In the genomic region with DNA sequence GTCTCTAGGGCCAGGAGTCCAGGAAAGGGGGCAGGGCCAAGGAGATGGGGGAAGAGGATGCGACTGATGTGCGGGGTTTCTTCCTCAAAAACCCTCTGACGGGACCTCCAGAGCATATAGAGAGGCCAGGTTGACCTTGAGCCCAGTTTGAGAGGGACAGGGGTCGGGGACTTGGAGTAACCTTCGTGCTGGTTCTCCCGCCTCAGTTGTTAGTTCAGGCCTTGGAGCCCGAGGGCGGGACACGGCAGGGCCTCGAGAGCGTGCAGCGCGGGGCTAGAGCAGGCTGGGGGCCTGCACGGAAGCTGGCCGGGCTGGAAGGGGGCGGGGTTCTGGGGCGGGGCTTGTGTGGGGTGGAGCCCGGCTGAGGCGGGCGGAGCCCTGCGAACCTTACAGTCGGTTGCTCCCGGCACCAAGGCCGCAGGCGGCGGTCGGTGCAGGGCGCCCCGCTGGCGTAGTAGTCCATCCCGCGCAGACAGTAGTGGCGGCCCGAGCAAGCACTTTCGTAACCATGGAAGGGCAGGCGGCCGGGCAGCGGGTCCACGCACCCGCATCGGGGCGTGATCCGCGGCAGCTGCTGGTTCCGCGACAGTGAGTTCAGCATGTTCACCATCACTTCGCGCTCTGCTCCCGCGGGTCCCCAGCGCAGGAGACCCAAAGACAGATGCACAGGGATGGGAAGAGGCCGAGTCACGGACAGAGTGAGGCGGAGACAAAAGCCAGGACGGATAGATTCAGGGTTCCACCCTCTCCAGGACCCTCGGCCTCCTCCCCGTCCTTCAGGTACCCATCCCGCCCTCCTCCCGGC, we compare ENCODE assay signal across 1 cellular context.
TF ChIP-seq lines count a peak whose summit lies in the region.

No MANE protein-coding gene starts in this region.

TF ChIP-seq in HepG2, 621 proteins besides CTCF, POLR2A, EP300 and RAD21 (continued from another document and continues in another):
- TF ChIP-seq, protein P1, sequence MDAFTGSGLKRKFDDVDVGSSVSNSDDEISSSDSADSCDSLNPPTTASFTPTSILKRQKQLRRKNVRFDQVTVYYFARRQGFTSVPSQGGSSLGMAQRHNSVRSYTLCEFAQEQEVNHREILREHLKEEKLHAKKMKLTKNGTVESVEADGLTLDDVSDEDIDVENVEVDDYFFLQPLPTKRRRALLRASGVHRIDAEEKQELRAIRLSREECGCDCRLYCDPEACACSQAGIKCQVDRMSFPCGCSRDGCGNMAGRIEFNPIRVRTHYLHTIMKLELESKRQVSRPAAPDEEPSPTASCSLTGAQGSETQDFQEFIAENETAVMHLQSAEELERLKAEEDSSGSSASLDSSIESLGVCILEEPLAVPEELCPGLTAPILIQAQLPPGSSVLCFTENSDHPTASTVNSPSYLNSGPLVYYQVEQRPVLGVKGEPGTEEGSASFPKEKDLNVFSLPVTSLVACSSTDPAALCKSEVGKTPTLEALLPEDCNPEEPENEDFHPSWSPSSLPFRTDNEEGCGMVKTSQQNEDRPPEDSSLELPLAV (CRISPR knock-in tag; conservative IDR thresholded peaks at IDR 0.05; ENCODE audit: low read depth) = no peak
- TF ChIP-seq, protein P2, sequence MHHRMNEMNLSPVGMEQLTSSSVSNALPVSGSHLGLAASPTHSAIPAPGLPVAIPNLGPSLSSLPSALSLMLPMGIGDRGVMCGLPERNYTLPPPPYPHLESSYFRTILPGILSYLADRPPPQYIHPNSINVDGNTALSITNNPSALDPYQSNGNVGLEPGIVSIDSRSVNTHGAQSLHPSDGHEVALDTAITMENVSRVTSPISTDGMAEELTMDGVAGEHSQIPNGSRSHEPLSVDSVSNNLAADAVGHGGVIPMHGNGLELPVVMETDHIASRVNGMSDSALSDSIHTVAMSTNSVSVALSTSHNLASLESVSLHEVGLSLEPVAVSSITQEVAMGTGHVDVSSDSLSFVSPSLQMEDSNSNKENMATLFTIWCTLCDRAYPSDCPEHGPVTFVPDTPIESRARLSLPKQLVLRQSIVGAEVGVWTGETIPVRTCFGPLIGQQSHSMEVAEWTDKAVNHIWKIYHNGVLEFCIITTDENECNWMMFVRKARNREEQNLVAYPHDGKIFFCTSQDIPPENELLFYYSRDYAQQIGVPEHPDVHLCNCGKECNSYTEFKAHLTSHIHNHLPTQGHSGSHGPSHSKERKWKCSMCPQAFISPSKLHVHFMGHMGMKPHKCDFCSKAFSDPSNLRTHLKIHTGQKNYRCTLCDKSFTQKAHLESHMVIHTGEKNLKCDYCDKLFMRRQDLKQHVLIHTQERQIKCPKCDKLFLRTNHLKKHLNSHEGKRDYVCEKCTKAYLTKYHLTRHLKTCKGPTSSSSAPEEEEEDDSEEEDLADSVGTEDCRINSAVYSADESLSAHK (CRISPR knock-in tag; IDR thresholded peaks at IDR 0.05; ENCODE audit: borderline replicate concordance) = no peak
- TF ChIP-seq SIN3A (IDR thresholded peaks at IDR 0.05; ENCODE audit: borderline replicate concordance, low read depth, low read length) (no peak), FOXP1 (IDR thresholded peaks at IDR 0.05) (no peak), FOXP1 (CRISPR knock-in tag; IDR thresholded peaks at IDR 0.05) (no peak), FOXK2 (IDR thresholded peaks at IDR 0.05) (no peak), MXI1 (IDR thresholded peaks at IDR 0.05; ENCODE audit: borderline replicate concordance, low read depth, low read length) (no peak; the same call in 2 of the 3 replicates), HES4 (CRISPR knock-in tag; IDR thresholded peaks at IDR 0.05; ENCODE audit: borderline replicate concordance) (peak; percentile 75), HMG20A (CRISPR knock-in tag; IDR thresholded peaks at IDR 0.05; ENCODE audit: borderline replicate concordance) (no peak), EHMT2 (IDR thresholded peaks at IDR 0.05; ENCODE audit: borderline replicate concordance, low read depth, low read length) (no peak), GATA4 (IDR thresholded peaks at IDR 0.05; ENCODE audit: borderline replicate concordance, low read depth) (no peak), SOX6 (IDR thresholded peaks at IDR 0.05) (no peak), SOX6 (CRISPR knock-in tag; IDR thresholded peaks at IDR 0.05) (no peak), PAF1 (CRISPR knock-in tag; IDR thresholded peaks at IDR 0.05) (no peak), ZBTB38 (CRISPR knock-in tag; IDR thresholded peaks at IDR 0.05) (no peak; the same call in none of the 2 replicates), SATB2 (CRISPR knock-in tag; IDR thresholded peaks at IDR 0.05) (peak; percentile 93), ZNF747 (CRISPR knock-in tag; IDR thresholded peaks at IDR 0.05; ENCODE audit: borderline replicate concordance) (peak; percentile 89; the same call in 1 of the 2 replicates), NFKBIZ (CRISPR knock-in tag; IDR thresholded peaks at IDR 0.05) (no peak), GPN1 (CRISPR knock-in tag; IDR thresholded peaks at IDR 0.05; ENCODE audit: borderline replicate concordance) (no peak), NFIC (IDR thresholded peaks at IDR 0.05; ENCODE audit: low read length) (no peak), ZNF317 (CRISPR knock-in tag; IDR thresholded peaks at IDR 0.05) (no peak; the same call in 1 of the 2 replicates), KDM3A (CRISPR knock-in tag; IDR thresholded peaks at IDR 0.05; ENCODE audit: low read depth) (no peak), PHB2 (IDR thresholded peaks at IDR 0.05; ENCODE audit: partially characterized antibody) (no peak), RELA (CRISPR knock-in tag; IDR thresholded peaks at IDR 0.05) (no peak)
- TF ChIP-seq, protein P3, sequence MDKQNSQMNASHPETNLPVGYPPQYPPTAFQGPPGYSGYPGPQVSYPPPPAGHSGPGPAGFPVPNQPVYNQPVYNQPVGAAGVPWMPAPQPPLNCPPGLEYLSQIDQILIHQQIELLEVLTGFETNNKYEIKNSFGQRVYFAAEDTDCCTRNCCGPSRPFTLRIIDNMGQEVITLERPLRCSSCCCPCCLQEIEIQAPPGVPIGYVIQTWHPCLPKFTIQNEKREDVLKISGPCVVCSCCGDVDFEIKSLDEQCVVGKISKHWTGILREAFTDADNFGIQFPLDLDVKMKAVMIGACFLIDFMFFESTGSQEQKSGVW (CRISPR knock-in tag; IDR thresholded peaks at IDR 0.05; ENCODE audit: borderline replicate concordance) = no peak
- TF ChIP-seq, protein P4, sequence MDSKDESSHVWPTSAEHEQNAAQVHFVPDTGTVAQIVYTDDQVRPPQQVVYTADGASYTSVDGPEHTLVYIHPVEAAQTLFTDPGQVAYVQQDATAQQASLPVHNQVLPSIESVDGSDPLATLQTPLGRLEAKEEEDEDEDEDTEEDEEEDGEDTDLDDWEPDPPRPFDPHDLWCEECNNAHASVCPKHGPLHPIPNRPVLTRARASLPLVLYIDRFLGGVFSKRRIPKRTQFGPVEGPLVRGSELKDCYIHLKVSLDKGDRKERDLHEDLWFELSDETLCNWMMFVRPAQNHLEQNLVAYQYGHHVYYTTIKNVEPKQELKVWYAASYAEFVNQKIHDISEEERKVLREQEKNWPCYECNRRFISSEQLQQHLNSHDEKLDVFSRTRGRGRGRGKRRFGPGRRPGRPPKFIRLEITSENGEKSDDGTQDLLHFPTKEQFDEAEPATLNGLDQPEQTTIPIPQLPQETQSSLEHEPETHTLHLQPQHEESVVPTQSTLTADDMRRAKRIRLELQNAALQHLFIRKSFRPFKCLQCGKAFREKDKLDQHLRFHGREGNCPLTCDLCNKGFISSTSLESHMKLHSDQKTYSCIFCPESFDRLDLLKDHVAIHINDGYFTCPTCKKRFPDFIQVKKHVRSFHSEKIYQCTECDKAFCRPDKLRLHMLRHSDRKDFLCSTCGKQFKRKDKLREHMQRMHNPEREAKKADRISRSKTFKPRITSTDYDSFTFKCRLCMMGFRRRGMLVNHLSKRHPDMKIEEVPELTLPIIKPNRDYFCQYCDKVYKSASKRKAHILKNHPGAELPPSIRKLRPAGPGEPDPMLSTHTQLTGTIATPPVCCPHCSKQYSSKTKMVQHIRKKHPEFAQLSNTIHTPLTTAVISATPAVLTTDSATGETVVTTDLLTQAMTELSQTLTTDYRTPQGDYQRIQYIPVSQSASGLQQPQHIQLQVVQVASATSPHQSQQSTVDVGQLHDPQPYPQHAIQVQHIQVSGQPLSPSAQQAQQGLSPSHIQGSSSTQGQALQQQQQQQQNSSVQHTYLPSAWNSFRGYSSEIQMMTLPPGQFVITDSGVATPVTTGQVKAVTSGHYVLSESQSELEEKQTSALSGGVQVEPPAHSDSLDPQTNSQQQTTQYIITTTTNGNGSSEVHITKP (CRISPR knock-in tag; IDR thresholded peaks at IDR 0.05; ENCODE audit: low read depth) = 0 out of 2 replicates have a peak, but pooled peaks have one; percentile 37
- TF ChIP-seq, protein P5, sequence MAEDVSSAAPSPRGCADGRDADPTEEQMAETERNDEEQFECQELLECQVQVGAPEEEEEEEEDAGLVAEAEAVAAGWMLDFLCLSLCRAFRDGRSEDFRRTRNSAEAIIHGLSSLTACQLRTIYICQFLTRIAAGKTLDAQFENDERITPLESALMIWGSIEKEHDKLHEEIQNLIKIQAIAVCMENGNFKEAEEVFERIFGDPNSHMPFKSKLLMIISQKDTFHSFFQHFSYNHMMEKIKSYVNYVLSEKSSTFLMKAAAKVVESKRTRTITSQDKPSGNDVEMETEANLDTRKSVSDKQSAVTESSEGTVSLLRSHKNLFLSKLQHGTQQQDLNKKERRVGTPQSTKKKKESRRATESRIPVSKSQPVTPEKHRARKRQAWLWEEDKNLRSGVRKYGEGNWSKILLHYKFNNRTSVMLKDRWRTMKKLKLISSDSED (CRISPR knock-in tag; IDR thresholded peaks at IDR 0.05) = 0 out of 2 replicates have a peak, but pooled peaks have one; percentile 54
- TF ChIP-seq, protein P6, sequence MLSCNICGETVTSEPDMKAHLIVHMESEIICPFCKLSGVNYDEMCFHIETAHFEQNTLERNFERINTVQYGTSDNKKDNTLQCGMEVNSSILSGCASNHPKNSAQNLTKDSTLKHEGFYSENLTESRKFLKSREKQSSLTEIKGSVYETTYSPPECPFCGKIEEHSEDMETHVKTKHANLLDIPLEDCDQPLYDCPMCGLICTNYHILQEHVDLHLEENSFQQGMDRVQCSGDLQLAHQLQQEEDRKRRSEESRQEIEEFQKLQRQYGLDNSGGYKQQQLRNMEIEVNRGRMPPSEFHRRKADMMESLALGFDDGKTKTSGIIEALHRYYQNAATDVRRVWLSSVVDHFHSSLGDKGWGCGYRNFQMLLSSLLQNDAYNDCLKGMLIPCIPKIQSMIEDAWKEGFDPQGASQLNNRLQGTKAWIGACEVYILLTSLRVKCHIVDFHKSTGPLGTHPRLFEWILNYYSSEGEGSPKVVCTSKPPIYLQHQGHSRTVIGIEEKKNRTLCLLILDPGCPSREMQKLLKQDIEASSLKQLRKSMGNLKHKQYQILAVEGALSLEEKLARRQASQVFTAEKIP (CRISPR knock-in tag; IDR thresholded peaks at IDR 0.05; ENCODE audit: borderline replicate concordance) = no peak
- TF ChIP-seq, protein P7, sequence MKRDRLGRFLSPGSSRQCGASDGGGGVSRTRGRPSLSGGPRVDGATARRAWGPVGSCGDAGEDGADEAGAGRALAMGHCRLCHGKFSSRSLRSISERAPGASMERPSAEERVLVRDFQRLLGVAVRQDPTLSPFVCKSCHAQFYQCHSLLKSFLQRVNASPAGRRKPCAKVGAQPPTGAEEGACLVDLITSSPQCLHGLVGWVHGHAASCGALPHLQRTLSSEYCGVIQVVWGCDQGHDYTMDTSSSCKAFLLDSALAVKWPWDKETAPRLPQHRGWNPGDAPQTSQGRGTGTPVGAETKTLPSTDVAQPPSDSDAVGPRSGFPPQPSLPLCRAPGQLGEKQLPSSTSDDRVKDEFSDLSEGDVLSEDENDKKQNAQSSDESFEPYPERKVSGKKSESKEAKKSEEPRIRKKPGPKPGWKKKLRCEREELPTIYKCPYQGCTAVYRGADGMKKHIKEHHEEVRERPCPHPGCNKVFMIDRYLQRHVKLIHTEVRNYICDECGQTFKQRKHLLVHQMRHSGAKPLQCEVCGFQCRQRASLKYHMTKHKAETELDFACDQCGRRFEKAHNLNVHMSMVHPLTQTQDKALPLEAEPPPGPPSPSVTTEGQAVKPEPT (CRISPR knock-in tag; IDR thresholded peaks at IDR 0.05; ENCODE audit: low read depth) = 0 out of 2 replicates have a peak, but pooled peaks have one; percentile 12
- TF ChIP-seq, protein P8, sequence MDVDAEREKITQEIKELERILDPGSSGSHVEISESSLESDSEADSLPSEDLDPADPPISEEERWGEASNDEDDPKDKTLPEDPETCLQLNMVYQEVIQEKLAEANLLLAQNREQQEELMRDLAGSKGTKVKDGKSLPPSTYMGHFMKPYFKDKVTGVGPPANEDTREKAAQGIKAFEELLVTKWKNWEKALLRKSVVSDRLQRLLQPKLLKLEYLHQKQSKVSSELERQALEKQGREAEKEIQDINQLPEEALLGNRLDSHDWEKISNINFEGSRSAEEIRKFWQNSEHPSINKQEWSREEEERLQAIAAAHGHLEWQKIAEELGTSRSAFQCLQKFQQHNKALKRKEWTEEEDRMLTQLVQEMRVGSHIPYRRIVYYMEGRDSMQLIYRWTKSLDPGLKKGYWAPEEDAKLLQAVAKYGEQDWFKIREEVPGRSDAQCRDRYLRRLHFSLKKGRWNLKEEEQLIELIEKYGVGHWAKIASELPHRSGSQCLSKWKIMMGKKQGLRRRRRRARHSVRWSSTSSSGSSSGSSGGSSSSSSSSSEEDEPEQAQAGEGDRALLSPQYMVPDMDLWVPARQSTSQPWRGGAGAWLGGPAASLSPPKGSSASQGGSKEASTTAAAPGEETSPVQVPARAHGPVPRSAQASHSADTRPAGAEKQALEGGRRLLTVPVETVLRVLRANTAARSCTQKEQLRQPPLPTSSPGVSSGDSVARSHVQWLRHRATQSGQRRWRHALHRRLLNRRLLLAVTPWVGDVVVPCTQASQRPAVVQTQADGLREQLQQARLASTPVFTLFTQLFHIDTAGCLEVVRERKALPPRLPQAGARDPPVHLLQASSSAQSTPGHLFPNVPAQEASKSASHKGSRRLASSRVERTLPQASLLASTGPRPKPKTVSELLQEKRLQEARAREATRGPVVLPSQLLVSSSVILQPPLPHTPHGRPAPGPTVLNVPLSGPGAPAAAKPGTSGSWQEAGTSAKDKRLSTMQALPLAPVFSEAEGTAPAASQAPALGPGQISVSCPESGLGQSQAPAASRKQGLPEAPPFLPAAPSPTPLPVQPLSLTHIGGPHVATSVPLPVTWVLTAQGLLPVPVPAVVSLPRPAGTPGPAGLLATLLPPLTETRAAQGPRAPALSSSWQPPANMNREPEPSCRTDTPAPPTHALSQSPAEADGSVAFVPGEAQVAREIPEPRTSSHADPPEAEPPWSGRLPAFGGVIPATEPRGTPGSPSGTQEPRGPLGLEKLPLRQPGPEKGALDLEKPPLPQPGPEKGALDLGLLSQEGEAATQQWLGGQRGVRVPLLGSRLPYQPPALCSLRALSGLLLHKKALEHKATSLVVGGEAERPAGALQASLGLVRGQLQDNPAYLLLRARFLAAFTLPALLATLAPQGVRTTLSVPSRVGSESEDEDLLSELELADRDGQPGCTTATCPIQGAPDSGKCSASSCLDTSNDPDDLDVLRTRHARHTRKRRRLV (CRISPR knock-in tag; IDR thresholded peaks at IDR 0.05) = no peak
